8 cellular contexts compared by ENCODE assay signal in the genomic region with DNA sequence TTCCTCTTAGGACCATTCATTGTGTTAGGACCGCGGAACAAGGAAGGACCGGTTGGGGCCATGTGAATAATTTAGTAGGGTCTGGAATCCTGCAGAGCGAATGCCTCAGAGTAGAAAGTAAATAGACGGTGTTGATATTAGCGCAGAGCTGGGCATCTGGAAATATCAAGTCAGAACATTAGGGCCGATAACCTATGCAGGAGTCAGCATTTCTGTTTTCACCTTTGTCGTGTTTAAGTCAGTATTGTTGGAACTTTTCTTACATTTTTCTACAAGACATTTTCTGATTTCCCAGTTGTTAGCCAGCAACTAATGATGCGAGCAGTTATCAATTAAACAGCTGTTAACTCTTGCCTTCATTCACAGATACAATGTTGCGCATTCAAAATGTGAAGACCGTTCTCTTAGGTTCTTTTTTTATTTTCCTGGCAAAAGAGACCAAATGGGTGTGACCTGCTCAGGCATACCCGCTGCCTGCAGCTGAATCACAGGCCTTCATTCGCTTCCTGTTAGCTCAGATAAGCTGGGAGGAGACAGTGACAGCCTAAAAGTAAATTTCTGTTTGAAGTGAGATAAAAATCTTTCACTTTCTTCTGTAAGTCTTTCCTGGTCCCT. TPM values are rescaled to one million over a fixed set of nuclear protein-coding genes. Genes with fewer than 3 reads are reported as not detected.
DNase-seq lines count a peak whose midpoint lies in the region; ATAC-seq and TF ChIP-seq lines count a peak whose summit lies in the region.

No MANE protein-coding gene starts in this region.

- no peak for TF ChIP-seq CTCF in activated CD8-positive, alpha-beta T cell treated with anti-CD3 and anti-CD28 coated beads for 36 hours (IDR thresholded peaks at IDR 0.05)

- ATAC-seq in activated CD8-positive, alpha-beta T cell treated with anti-CD3 and anti-CD28 coated beads for 36 hours: no peak
- no peak for ATAC-seq in HG03039 (IDR thresholded peaks at IDR 0.05; ENCODE audit: unreplicated experiment)

- intact Hi-C loops in activated CD8-positive, alpha-beta T cell treated with anti-CD3 and anti-CD28 coated beads for 36 hours (cut with micrococcal nuclease): no loop called here

- CTCF ChIA-PET in activated CD8-positive, alpha-beta T cell treated with anti-CD3 and anti-CD28 coated beads for 36 hours (lab: Charles Lee): interaction anchor here (1.0 to 4.4 kb wide), 6 partner anchors 10 to 45 kb away, joined by 3 to 13 read pairs (median 4); a partner anchor contains a TSS

- H3K4me3 Mint-ChIP-seq in activated CD8-positive, alpha-beta T cell treated with anti-CD3 and anti-CD28 coated beads for 36 hours: peak overlapping the region; percentile 100

- H3K9me3 Mint-ChIP-seq in activated CD8-positive, alpha-beta T cell treated with anti-CD3 and anti-CD28 coated beads for 36 hours: no peaks in the 10 kb centered on the region

- POLR2A ChIA-PET in activated CD8-positive, alpha-beta T cell treated with anti-CD3 and anti-CD28 coated beads for 36 hours (lab: Charles Lee): interaction anchor here (0.8 to 6.6 kb wide), 10 partner anchors 7 to 56 kb away, joined by 3 to 105 read pairs (median 4); a partner anchor contains a TSS

- DNase-seq in SIG-M5 treated with dmso at 0.1 percent for 504 hours (lab: John Stamatoyannopoulos, UW; ENCODE audit: unreplicated experiment) (peak; percentile 71), SIG-M5 (lab: John Stamatoyannopoulos, UW) (no peak), NCI-H226 (peak; percentile 85), epithelial cell of prostate (ENCODE audit: low read depth, low spot score) (no peak), mucosa of gallbladder (ENCODE audit: low spot score) (peak; percentile 40), superior temporal gyrus (ENCODE audit: extremely low spot score) (peak; percentile 64)
- DNase-seq in activated CD8-positive, alpha-beta T cell treated with anti-CD3 and anti-CD28 coated beads for 36 hours: peak; percentile 68

- H3K4me1 Mint-ChIP-seq in activated CD8-positive, alpha-beta T cell treated with anti-CD3 and anti-CD28 coated beads for 36 hours (ENCODE audit: low read depth): peaks cover 29% of the 10 kb centered on the region

- H3K27ac Mint-ChIP-seq in activated CD8-positive, alpha-beta T cell treated with anti-CD3 and anti-CD28 coated beads for 36 hours: peak overlapping the region; percentile 100

- H3K36me3 Mint-ChIP-seq in activated CD8-positive, alpha-beta T cell treated with anti-CD3 and anti-CD28 coated beads for 36 hours (ENCODE audit: low read depth): peaks cover 31% of the 10 kb centered on the region

- no peaks in the 10 kb centered on the region for H3K27me3 Mint-ChIP-seq in activated CD8-positive, alpha-beta T cell treated with anti-CD3 and anti-CD28 coated beads for 36 hours

- H3K27ac ChIP-seq in epithelial cell of prostate: peak overlapping the region; percentile 96

RNA-seq across cellular contexts. Expression of a gene that starts 1.0 kb away (rescaled TPM):
- 1,000 to 10,000 TPM; 2,565 to 2,588 TPM for total RNA-seq in activated CD8-positive, alpha-beta T cell treated with anti-CD3 and anti-CD28 coated beads for 36 hours
- total RNA-seq in mucosa of gallbladder: 780 TPM

RNA-seq across cellular contexts. Expression of a gene that starts 34.4 kb away (rescaled TPM):
- total RNA-seq in activated CD8-positive, alpha-beta T cell treated with anti-CD3 and anti-CD28 coated beads for 36 hours: not detected
- 0.55 TPM for total RNA-seq in mucosa of gallbladder

RNA-seq across cellular contexts. Expression of a gene that starts 40.4 kb away (rescaled TPM):
- 10 to 100 TPM; 48.7 to 50.1 TPM for total RNA-seq in activated CD8-positive, alpha-beta T cell treated with anti-CD3 and anti-CD28 coated beads for 36 hours
- 71.3 TPM for total RNA-seq in mucosa of gallbladder

Comparison
In these comparisons a context has a peak if more than half of its experiments do, and no peak if none do; other contexts are left out.
1. DNase-seq: peak in SIG-M5 treated with dmso at 0.1 percent for 504 hours (single experiment), NCI-H226 (single experiment), activated CD8-positive, alpha-beta T cell treated with anti-CD3 and anti-CD28 coated beads for 36 hours (single experiment), mucosa of gallbladder (single experiment) and superior temporal gyrus (single experiment); none in SIG-M5 (single experiment) and epithelial cell of prostate (single experiment).